ENCODE assay signal across 17 cellular contexts in the genomic region with DNA sequence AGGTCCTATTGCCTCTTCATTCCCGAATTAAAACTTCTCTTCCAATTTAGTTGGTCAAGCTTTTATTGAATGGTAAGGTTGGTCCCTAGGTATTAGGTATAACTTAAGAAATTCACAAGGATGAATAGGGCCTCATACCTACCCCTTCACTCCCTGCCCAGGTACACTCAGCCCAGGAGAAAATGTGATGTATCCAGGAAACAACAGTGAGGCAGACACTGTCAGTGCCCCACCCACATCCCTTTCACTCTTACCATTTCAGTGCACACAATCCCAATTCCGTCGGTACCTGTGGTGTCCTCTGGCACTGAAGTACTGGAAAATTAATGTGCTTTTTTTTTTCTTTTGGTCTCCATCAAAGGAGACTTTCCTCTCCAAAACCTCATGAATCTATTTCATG. TPM values are rescaled to one million over a fixed set of nuclear protein-coding genes. Genes with fewer than 3 reads are reported as not detected.
DNase-seq lines count a peak whose midpoint lies in the region; ATAC-seq and TF ChIP-seq lines count a peak whose summit lies in the region.
"Had no signal": no experiment of that assay in that cellular context is flagged by ENCODE, and none has a peak within 500 bp of the region (broad histone marks: within the 10 kb centered on the region; RNA-seq: fewer than 3 reads in every experiment).

No MANE protein-coding gene starts in this region.

- no peak overlapping the region for H2AFZ ChIP-seq in PC-3 (ENCODE audit: low read length)
- H2AFZ ChIP-seq in osteoblast (ENCODE audit: low read length): no peak overlapping the region
- H2AFZ ChIP-seq: GM23338 had no signal

- H3K4me3 Mint-ChIP-seq in CD14-positive monocyte: peak overlapping the region; percentile 51 to 73
- H3K4me3 Mint-ChIP-seq in activated T-cell treated with anti-CD3 and anti-CD28 coated beads, Interleukin-2, amount 50 U/mL, for 24 hours: no peak overlapping the region
- H3K4me3 Mint-ChIP-seq: CD4-positive, alpha-beta memory T cell; GM23338; IgD-negative memory B cell had no signal

- intact Hi-C loops in CD14-positive monocyte (cut with micrococcal nuclease) (no loop called here), PC-3 (cut with micrococcal nuclease) (no loop called here), left ventricle myocardium superior (cut with micrococcal nuclease) (no loop called here)

- TF ChIP-seq CTCF in CD14-positive monocyte (IDR thresholded peaks at IDR 0.05) (no peak), PC-3 (conservative IDR thresholded peaks at IDR 0.05; ENCODE audit: low read depth, low read length) (no peak), epithelial cell of esophagus (IDR thresholded peaks at IDR 0.05; ENCODE audit: insufficient read depth, low read depth, low read length, missing control alignments) (no peak), osteoblast (IDR thresholded peaks at IDR 0.05; ENCODE audit: extremely low read depth, low read depth, low read length) (no peak), upper lobe of left lung (IDR thresholded peaks at IDR 0.05) (no peak), GM10248 (IDR thresholded peaks at IDR 0.05; ENCODE audit: control extremely low read depth, extremely low read depth, low read depth, missing control alignments) (no peak)

- no peak for TF ChIP-seq EP300 in upper lobe of left lung (IDR thresholded peaks at IDR 0.05)

- DNase-seq in CD14-positive monocyte (ENCODE audit: low spot score) (no peak), PC-3 (peak; percentile 3), epithelial cell of esophagus (ENCODE audit: low read depth) (peak; percentile 44), osteoblast (ENCODE audit: insufficient read length, low spot score, missing footprints) (peak; percentile 15), left ventricle myocardium superior (no peak), upper lobe of left lung (no peak), GM10248 (ENCODE audit: extremely low spot score) (no peak)
- DNase-seq in activated T-cell treated with anti-CD3 and anti-CD28 coated beads, Interleukin-2, amount 50 U/mL, for 24 hours: no peak
- DNase-seq: ACHN; C1 segment of cervical spinal cord; CD4-positive, alpha-beta memory T cell; DMS79 had no signal

- no peaks in the 10 kb centered on the region for H3K27me3 ChIP-seq in PC-3 (ENCODE audit: low read length)
- H3K27me3 ChIP-seq in osteoblast (ENCODE audit: insufficient read depth, low read length): no peaks in the 10 kb centered on the region
- H3K27me3 ChIP-seq in upper lobe of left lung: no peaks in the 10 kb centered on the region

- H3F3A ChIP-seq in PC-3 (ENCODE audit: low read length, unreplicated experiment): no peaks in the 10 kb centered on the region

- H3K9me3 Mint-ChIP-seq in CD14-positive monocyte: peaks cover 0 to 1% (median 0%) of the 10 kb centered on the region in 7 donors
- no peaks in the 10 kb centered on the region for H3K9me3 Mint-ChIP-seq in activated T-cell treated with anti-CD3 and anti-CD28 coated beads, Interleukin-2, amount 50 U/mL, for 24 hours
- H3K9me3 Mint-ChIP-seq: CD4-positive, alpha-beta memory T cell; GM23338; IgD-negative memory B cell had no signal

- no peaks in the 10 kb centered on the region for H3K79me2 ChIP-seq in PC-3 (ENCODE audit: low read length)
- no peaks in the 10 kb centered on the region for H3K79me2 ChIP-seq in osteoblast (ENCODE audit: insufficient read depth, low read length)

- H3K36me3 ChIP-seq in PC-3 (ENCODE audit: low read depth, low read length): no peaks in the 10 kb centered on the region
- H3K36me3 ChIP-seq in osteoblast (ENCODE audit: insufficient read depth, low read length): no peaks in the 10 kb centered on the region
- H3K36me3 ChIP-seq in upper lobe of left lung: no peaks in the 10 kb centered on the region
- H3K36me3 ChIP-seq: HAP-1 had no signal

- no peak overlapping the region for H3K4me2 ChIP-seq in PC-3 (ENCODE audit: low read length)
- H3K4me2 ChIP-seq in osteoblast (ENCODE audit: insufficient read depth, low read length): no peak overlapping the region
- H3K4me2 ChIP-seq: GM23338 had no signal

- 72 to 75% methylated on average over 3 of the region's 3 CpGs for WGBS in upper lobe of left lung, 2 donors

- peak overlapping the region; percentile 91 to 98 (median 96) for H3K27ac Mint-ChIP-seq in CD14-positive monocyte
- no peak overlapping the region for H3K27ac Mint-ChIP-seq in activated T-cell treated with anti-CD3 and anti-CD28 coated beads, Interleukin-2, amount 50 U/mL, for 24 hours
- H3K27ac Mint-ChIP-seq: CD4-positive, alpha-beta memory T cell; GM23338; IgD-negative memory B cell had no signal

- H3K27me3 Mint-ChIP-seq in CD14-positive monocyte (ENCODE audit: low read depth in 3 of 3): peaks cover 0 to 2% (median 0%) of the 10 kb centered on the region in 3 donors
- no peaks in the 10 kb centered on the region for H3K27me3 Mint-ChIP-seq in activated T-cell treated with anti-CD3 and anti-CD28 coated beads, Interleukin-2, amount 50 U/mL, for 24 hours
- H3K27me3 Mint-ChIP-seq: CD4-positive, alpha-beta memory T cell; IgD-negative memory B cell had no signal

- H4K20me1 ChIP-seq in PC-3 (ENCODE audit: low read length) (no peaks in the 10 kb centered on the region), osteoblast (ENCODE audit: insufficient read depth, low read length) (no peaks in the 10 kb centered on the region)

- H3K27ac ChIP-seq in PC-3 (ENCODE audit: low read length) (no peak overlapping the region), osteoblast (ENCODE audit: low read depth, low read length) (no peak overlapping the region), upper lobe of left lung (no peak overlapping the region)

- BruUV-seq in PC-3 (replicated peaks; lab: Mats Ljungman, UMichigan): no TSS peak

- TF ChIP-seq POLR2A in upper lobe of left lung (IDR thresholded peaks at IDR 0.05): no peak

- POLR2A ChIA-PET in PC-3 (lab: Charles Lee; ENCODE audit: unreplicated experiment) (no interaction called here), GM10248 (lab: Yijun Ruan, JAX) (no interaction called here)

- H3K4me3 ChIP-seq in PC-3 (ENCODE audit: low read length): no peak overlapping the region
- no peak overlapping the region for H3K4me3 ChIP-seq in epithelial cell of esophagus (ENCODE audit: low read length)
- no peak overlapping the region for H3K4me3 ChIP-seq in osteoblast (ENCODE audit: insufficient read depth, low read length)
- H3K4me3 ChIP-seq in upper lobe of left lung: no peak overlapping the region
- H3K4me3 ChIP-seq: GM23338, HAP-1 had no signal

- H3K4me1 Mint-ChIP-seq in CD14-positive monocyte: peaks cover 22% of the 10 kb centered on the region
- H3K4me1 Mint-ChIP-seq in activated T-cell treated with anti-CD3 and anti-CD28 coated beads, Interleukin-2, amount 50 U/mL, for 24 hours (ENCODE audit: low read depth): no peaks in the 10 kb centered on the region
- H3K4me1 Mint-ChIP-seq: CD4-positive, alpha-beta memory T cell; IgD-negative memory B cell had no signal

- CTCF ChIA-PET in PC-3 (lab: Charles Lee) (no interaction called here), GM10248 (lab: Yijun Ruan, JAX) (interaction anchor here (0.8 to 1.8 kb wide), 2 partner anchors 10 to 457 kb away, joined by 3 to 6 read pairs; no protein-coding TSS in a partner anchor)

- H3K9me3 ChIP-seq in PC-3 (ENCODE audit: low read length): no peaks in the 10 kb centered on the region
- H3K9me3 ChIP-seq in osteoblast (ENCODE audit: low read depth, low read length): no peaks in the 10 kb centered on the region
- H3K9me3 ChIP-seq in upper lobe of left lung: no peaks in the 10 kb centered on the region
- H3K9me3 ChIP-seq: HAP-1 had no signal

- ATAC-seq in PC-3 (peak; percentile 50), left ventricle myocardium superior (no peak), upper lobe of left lung (ENCODE audit: low FRiP score in 2 of 2) (no peak)
- ATAC-seq: GM23338 had no signal

- H3K36me3 Mint-ChIP-seq in CD14-positive monocyte: no peaks in the 10 kb centered on the region
- H3K36me3 Mint-ChIP-seq in activated T-cell treated with anti-CD3 and anti-CD28 coated beads, Interleukin-2, amount 50 U/mL, for 24 hours (ENCODE audit: low read depth): no peaks in the 10 kb centered on the region
- H3K36me3 Mint-ChIP-seq: IgD-negative memory B cell had no signal

- H3K4me1 ChIP-seq in PC-3 (ENCODE audit: insufficient read depth, low read length): peaks cover 6% of the 10 kb centered on the region; the same call in 1 of the 2 replicates
- H3K4me1 ChIP-seq in osteoblast (ENCODE audit: insufficient read depth, low read length): no peaks in the 10 kb centered on the region
- H3K4me1 ChIP-seq in upper lobe of left lung: no peaks in the 10 kb centered on the region
- H3K4me1 ChIP-seq: HAP-1 had no signal

- H3K9ac ChIP-seq in PC-3 (ENCODE audit: low read length): no peak overlapping the region

- H3K9me2 ChIP-seq in PC-3 (replicated peaks; ENCODE audit: low read length): no peaks in the 10 kb centered on the region

RNA-seq across cellular contexts. Expression of a gene that starts 10.5 kb away (rescaled TPM):
- polyA plus RNA-seq in CD14-positive monocyte: not detected
- not detected in 2 replicates for total RNA-seq in PC-3 (2014; rRNA removed)
- not detected in 2 replicates for total RNA-seq in osteoblast
- not detected for total RNA-seq in left ventricle myocardium superior
- not detected for total RNA-seq in upper lobe of left lung
- total RNA-seq: A172; CD4-positive, alpha-beta memory T cell; G401; GM23338 had no signal
- polyA plus RNA-seq: CD4-positive, alpha-beta memory T cell; IgD-negative memory B cell had no signal

RNA-seq across cellular contexts. Expression of a gene that starts 55.0 kb away (rescaled TPM):
- 10 to 100 TPM; 70.1 to 74.8 TPM for polyA plus RNA-seq in CD14-positive monocyte
- total RNA-seq in PC-3 (2014; rRNA removed) (26.7 and 41.8 TPM in 2 replicates), osteoblast (34.8 and 42.3 TPM in 2 replicates), left ventricle myocardium superior (82.5 TPM), upper lobe of left lung (10 to 100 TPM; 16.2 to 77.7 (median 40.6) TPM)

RNA-seq across cellular contexts. Expression of a gene that starts 55.0 kb away (rescaled TPM):
- polyA plus RNA-seq in CD14-positive monocyte: 1 to 10 TPM; 2.7 to 3.2 TPM
- 3.6 and 6.3 TPM in 2 replicates for total RNA-seq in PC-3 (2014; rRNA removed)
- total RNA-seq in osteoblast: 14.4 and 17.0 TPM in 2 replicates
- 12.6 TPM for total RNA-seq in left ventricle myocardium superior
- 10 to 100 TPM; 29.5 to 83.8 (median 42.3) TPM for total RNA-seq in upper lobe of left lung

Comparison
In these comparisons a context has a peak if more than half of its experiments do, and no peak if none do; other contexts are left out.
1. DNase-seq: peak in PC-3 (single experiment), epithelial cell of esophagus (single experiment) and osteoblast (single experiment); none in CD14-positive monocyte (single experiment), left ventricle myocardium superior (single experiment), upper lobe of left lung (0 of 2), activated T-cell treated with anti-CD3 and anti-CD28 coated beads, Interleukin-2, amount 50 U/mL, for 24 hours (single experiment) and GM10248 (single experiment).